15 cellular contexts compared by ENCODE assay signal in the genomic region with DNA sequence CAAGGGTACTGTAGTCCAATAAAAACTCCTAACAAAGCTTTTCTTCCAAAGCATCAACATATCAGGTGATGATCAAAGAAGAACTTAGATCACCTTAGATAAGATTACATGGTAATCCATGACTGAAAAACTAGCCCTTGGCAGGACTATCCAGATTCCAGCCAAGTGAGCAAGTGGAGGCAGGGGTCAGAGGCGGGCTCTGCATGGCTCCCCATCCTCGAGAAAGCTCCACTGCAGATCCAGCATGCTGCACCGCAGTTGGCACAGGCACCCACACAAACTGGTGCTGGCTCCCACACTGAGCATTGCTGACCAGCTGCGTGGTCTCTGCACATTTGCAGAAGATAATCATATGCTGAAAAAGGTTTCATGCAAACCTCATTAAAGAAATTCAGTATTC. TPM values are rescaled to one million over a fixed set of nuclear protein-coding genes. Genes with fewer than 3 reads are reported as not detected.
DNase-seq lines count a peak whose midpoint lies in the region; ATAC-seq and TF ChIP-seq lines count a peak whose summit lies in the region.
"Had no signal": no experiment of that assay in that cellular context is flagged by ENCODE, and none has a peak within 500 bp of the region (broad histone marks: within the 10 kb centered on the region; RNA-seq: fewer than 3 reads in every experiment).

No MANE protein-coding gene starts in this region.

- H3K27ac ChIP-seq in BLaER1 treated with 17β-estradiol and CSF1 and Interleukin-3, amounts not matched to agents 10 nM and 100 nM = peak overlapping the region in 5 of 11 experiments; percentile 7 to 82 (median 36); a peak in 6 of 22 replicates
- H3K27ac ChIP-seq in angular gyrus (ENCODE audit: low read depth, low read length) (peak overlapping the region; percentile 57), gastrocnemius medialis (peak overlapping the region; percentile 94 to 99 (median 97)), ovary (no peak overlapping the region)
- H3K27ac ChIP-seq: lower lobe of right lung, VCaP had no signal

- DNase-seq in medulla oblongata (ENCODE audit: extremely low spot score) (peak; percentile 54), gastrocnemius medialis (no peak), NCI-H2227 (lab: John Stamatoyannopoulos, UW; ENCODE audit: unreplicated experiment) (no peak), posterior vena cava (ENCODE audit: low spot score) (no peak), ovary (no peak)
- DNase-seq in activated CD4-positive, alpha-beta T cell treated with anti-CD3 and anti-CD28 coated beads, Interleukin-2, amount 10 ng/mL, durations not matched to agents 7 days and 5 days = no peak
- DNase-seq: brain microvascular endothelial cell; DMS153; effector memory CD4-positive, alpha-beta T cell; lower lobe of right lung; NCI-H526; occipital lobe had no signal

- H3K27me3 ChIP-seq in BLaER1 treated with 17β-estradiol and CSF1 and Interleukin-3, amounts not matched to agents 10 nM and 100 nM = peaks cover 0 to 8% (median 0%) of the 10 kb centered on the region in 11 experiments; a peak in 1 of 22 replicates
- H3K27me3 ChIP-seq in gastrocnemius medialis = no peaks in the 10 kb centered on the region
- no peaks in the 10 kb centered on the region for H3K27me3 ChIP-seq in ovary
- H3K27me3 ChIP-seq: brain microvascular endothelial cell had no signal

- H3K4me1 ChIP-seq in BLaER1 treated with 17β-estradiol and CSF1 and Interleukin-3, amounts not matched to agents 10 nM and 100 nM = peaks cover 78 to 100% (median 98%) of the 10 kb centered on the region in 10 experiments
- H3K4me1 ChIP-seq in gastrocnemius medialis = peaks cover 99 to 100% of the 10 kb centered on the region in 2 donors
- peaks cover 24% of the 10 kb centered on the region for H3K4me1 ChIP-seq in ovary (ENCODE audit: insufficient read depth)

- POLR2A ChIA-PET in activated CD4-positive, alpha-beta T cell treated with anti-CD3 and anti-CD28 coated beads, Interleukin-2, amount 10 ng/mL, durations not matched to agents 7 days and 5 days (lab: Charles Lee) = no interaction called here

- TF ChIP-seq CTCF in gastrocnemius medialis (IDR thresholded peaks at IDR 0.05 in 4 of 5, conservative IDR thresholded peaks at IDR 0.05 in 1 of 5) (no peak), ovary (IDR thresholded peaks at IDR 0.05) (no peak)

- H3K9me3 Mint-ChIP-seq in activated CD4-positive, alpha-beta T cell treated with anti-CD3 and anti-CD28 coated beads, Interleukin-2, amount 10 ng/mL, durations not matched to agents 7 days and 5 days = peaks cover 1% of the 10 kb centered on the region

- no peak overlapping the region for H3K4me3 Mint-ChIP-seq in activated CD4-positive, alpha-beta T cell treated with anti-CD3 and anti-CD28 coated beads, Interleukin-2, amount 10 ng/mL, durations not matched to agents 7 days and 5 days

- H3K36me3 ChIP-seq in BLaER1 treated with 17β-estradiol and CSF1 and Interleukin-3, amounts not matched to agents 10 nM and 100 nM = peaks cover 0 to 92% (median 70%) of the 10 kb centered on the region in 11 experiments; a peak in 20 of 22 replicates
- H3K36me3 ChIP-seq in gastrocnemius medialis (no peaks in the 10 kb centered on the region), ovary (no peaks in the 10 kb centered on the region)
- H3K36me3 ChIP-seq: brain microvascular endothelial cell had no signal

- H3K27me3 Mint-ChIP-seq in activated CD4-positive, alpha-beta T cell treated with anti-CD3 and anti-CD28 coated beads, Interleukin-2, amount 10 ng/mL, durations not matched to agents 7 days and 5 days = no peaks in the 10 kb centered on the region

- intact Hi-C loops in gastrocnemius medialis (cut with DNase I; ENCODE audit: low total_unique reads) (no loop called here), posterior vena cava (cut with DNase I) (no loop called here), ovary (cut with DNase I) (no loop called here)

- 62 to 69% (median 66%) methylated on average over 4 of the region's 4 CpGs for WGBS in ovary, 3 donors

- H3K4me3 ChIP-seq in BLaER1 treated with 17β-estradiol and CSF1 and Interleukin-3, amounts not matched to agents 10 nM and 100 nM = peak overlapping the region in 7 of 10 experiments; percentile 4 to 48 (median 35); a peak in 9 of 20 replicates
- no peak overlapping the region for H3K4me3 ChIP-seq in gastrocnemius medialis
- H3K4me3 ChIP-seq in ovary = no peak overlapping the region
- H3K4me3 ChIP-seq: lower lobe of right lung had no signal

- TF ChIP-seq POLR2A in gastrocnemius medialis (IDR thresholded peaks at IDR 0.05) = no peak
- TF ChIP-seq POLR2A in ovary (IDR thresholded peaks at IDR 0.05) = no peak

- peak overlapping the region; percentile 85 to 99 (median 94) for H3K4me2 ChIP-seq in BLaER1 treated with 17β-estradiol and CSF1 and Interleukin-3, amounts not matched to agents 10 nM and 100 nM

- H3K9me3 ChIP-seq in BLaER1 treated with 17β-estradiol and CSF1 and Interleukin-3, amounts not matched to agents 10 nM and 100 nM (replicated peaks in 1 of 11) = no peaks in the 10 kb centered on the region
- no peaks in the 10 kb centered on the region for H3K9me3 ChIP-seq in gastrocnemius medialis
- no peaks in the 10 kb centered on the region for H3K9me3 ChIP-seq in ovary
- H3K9me3 ChIP-seq: lower lobe of right lung had no signal

- no peak overlapping the region for H3K27ac Mint-ChIP-seq in activated CD4-positive, alpha-beta T cell treated with anti-CD3 and anti-CD28 coated beads, Interleukin-2, amount 10 ng/mL, durations not matched to agents 7 days and 5 days

- no peak for TF ChIP-seq EP300 in ovary (IDR thresholded peaks at IDR 0.05)

- H3K9ac ChIP-seq in BLaER1 treated with 17β-estradiol and CSF1 and Interleukin-3, amounts not matched to agents 10 nM and 100 nM = peak overlapping the region in 8 of 11 experiments; percentile 29 to 79 (median 44); a peak in 12 of 22 replicates

- H3K4me1 Mint-ChIP-seq in activated CD4-positive, alpha-beta T cell treated with anti-CD3 and anti-CD28 coated beads, Interleukin-2, amount 10 ng/mL, durations not matched to agents 7 days and 5 days = peaks cover 58% of the 10 kb centered on the region

- in situ Hi-C loops in gastrocnemius medialis (cut with MboI; ENCODE audit: low sequenced_read_pairs in 4 of 4) = loop anchor here in 1 of 4 donors (5.0 kb wide), 1 partner anchor 46 kb away; no protein-coding TSS in a partner anchor

- no peaks in the 10 kb centered on the region for H3K36me3 Mint-ChIP-seq in activated CD4-positive, alpha-beta T cell treated with anti-CD3 and anti-CD28 coated beads, Interleukin-2, amount 10 ng/mL, durations not matched to agents 7 days and 5 days (ENCODE audit: low read depth)

- peaks cover 88 to 100% (median 98%) of the 10 kb centered on the region in 11 experiments for H4K20me1 ChIP-seq in BLaER1 treated with 17β-estradiol and CSF1 and Interleukin-3, amounts not matched to agents 10 nM and 100 nM

- no peak for ATAC-seq in gastrocnemius medialis

- CTCF ChIA-PET in activated CD4-positive, alpha-beta T cell treated with anti-CD3 and anti-CD28 coated beads, Interleukin-2, amount 10 ng/mL, durations not matched to agents 7 days and 5 days (lab: Charles Lee) = interaction anchor here (0.9 kb wide), 1 partner anchor 10 kb away, joined by 3 read pairs; a partner anchor contains a TSS

RNA-seq across cellular contexts. Expression of a gene that starts 10.1 kb away (rescaled TPM):
- total RNA-seq in gastrocnemius medialis (1,000 to 10,000 TPM in 3 of 4 donors, 100 to 1,000 TPM in 1; 833 to 1,730 (median 1,179) TPM), posterior vena cava (1,000 to 10,000 TPM in 1 of 2 donors, 100 to 1,000 TPM in 1; 787 to 1,159 TPM), ovary (1,000 to 10,000 TPM in 4 of 7 donors, 100 to 1,000 TPM in 3; 632 to 1,246 (median 1,118) TPM)
- polyA plus RNA-seq in ovary = 1,000 to 10,000 TPM in 1 of 2 donors, 100 to 1,000 TPM in 1; 916 to 3,407 TPM
- total RNA-seq in activated CD4-positive, alpha-beta T cell treated with anti-CD3 and anti-CD28 coated beads, Interleukin-2, amount 10 ng/mL, durations not matched to agents 7 days and 5 days = 100 to 1,000 TPM; 144 to 153 TPM

Comparison
In these comparisons a context has a peak if more than half of its experiments do, and no peak if none do; other contexts are left out.
1. H3K27ac ChIP-seq: peak in angular gyrus (single experiment) and gastrocnemius medialis (4 of 4); none in ovary (0 of 2).
2. H3K4me3 ChIP-seq: peak in BLaER1 treated with 17β-estradiol and CSF1 and Interleukin-3, amounts not matched to agents 10 nM and 100 nM (7 of 10); none in gastrocnemius medialis (0 of 4) and ovary (single experiment).
3. RNA of a gene that starts 10.1 kb away (total RNA-seq): 833 to 1,730 TPM in gastrocnemius medialis, 787 to 1,159 TPM in posterior vena cava and 632 to 1,246 TPM in ovary; 144 to 153 TPM in activated CD4-positive, alpha-beta T cell treated with anti-CD3 and anti-CD28 coated beads, Interleukin-2, amount 10 ng/mL, durations not matched to agents 7 days and 5 days; every median in the first group is over 4 times any median in the second.